In the genomic region with DNA sequence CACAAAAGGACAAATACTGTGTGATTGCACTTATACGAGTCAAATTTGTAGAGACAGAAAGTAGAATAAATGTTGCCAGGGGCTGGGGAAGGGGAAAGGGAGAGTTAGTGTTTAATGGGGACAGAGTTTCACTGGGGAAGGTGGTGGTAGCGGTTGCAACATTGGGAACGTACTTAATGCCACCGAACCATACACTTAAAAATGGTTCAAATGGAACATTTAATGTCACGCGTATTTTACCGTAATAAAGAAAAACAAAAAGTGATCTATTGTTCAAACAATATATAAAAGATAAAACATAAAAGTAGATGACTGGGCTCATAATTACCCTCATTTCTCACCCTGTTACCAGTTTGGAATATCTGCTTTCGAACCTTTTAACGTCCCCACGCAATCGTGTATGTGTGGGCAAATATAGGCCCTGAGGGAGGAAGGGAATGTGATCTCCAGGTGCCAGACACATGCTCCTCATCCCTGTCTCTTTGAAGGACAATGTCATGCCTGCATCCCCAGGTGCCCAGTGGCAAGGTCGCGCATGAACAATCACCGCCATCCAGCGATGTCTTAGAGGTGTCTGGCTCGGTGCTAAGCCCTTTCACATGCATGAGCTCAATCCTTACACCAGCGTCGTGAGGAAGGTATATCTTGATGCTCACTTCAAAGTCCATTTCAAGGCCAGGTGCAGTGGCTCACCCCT, we compare ENCODE assay signal across 22 cellular contexts. TPM values are rescaled to one million over a fixed set of nuclear protein-coding genes. Genes with fewer than 3 reads are reported as not detected.
DNase-seq lines count a peak whose midpoint lies in the region; ATAC-seq and TF ChIP-seq lines count a peak whose summit lies in the region.
"Had no signal": no experiment of that assay in that cellular context is flagged by ENCODE, and none has a peak within 500 bp of the region (broad histone marks: within the 10 kb centered on the region; RNA-seq: fewer than 3 reads in every experiment).

No MANE protein-coding gene starts in this region.

- TF ChIP-seq POLR2A in body of pancreas (IDR thresholded peaks at IDR 0.05) = no peak

- H3K4me1 ChIP-seq in ACC112 (ENCODE audit: control insufficient read depth, insufficient read depth, low read length, unreplicated experiment) (peaks cover 65% of the 10 kb centered on the region), body of pancreas (peaks cover 47% of the 10 kb centered on the region)

- 85 to 92% methylated on average over 18 of the region's 18 CpGs for WGBS in body of pancreas, 2 donors

- no peak overlapping the region for H2AFZ ChIP-seq in ACC112 (ENCODE audit: low read length, unreplicated experiment)

- H3K27me3 ChIP-seq in ACC112 (ENCODE audit: insufficient read depth, low read length) (no peaks in the 10 kb centered on the region), body of pancreas (no peaks in the 10 kb centered on the region)
- H3K27me3 ChIP-seq: upper lobe of left lung had no signal

- H3K27me3 Mint-ChIP-seq in neural crest cell (ENCODE audit: low read depth) = peaks cover 20% of the 10 kb centered on the region
- H3K27me3 Mint-ChIP-seq: activated CD4-positive, alpha-beta T cell treated with anti-CD3 and anti-CD28 coated beads, Interleukin-2, amount 10 ng/mL, durations not matched to agents 7 days and 5 days had no signal

- intact Hi-C loops in body of pancreas (cut with DNase I) = no loop called here

- no peaks in the 10 kb centered on the region for H3K9me3 Mint-ChIP-seq in neural crest cell
- H3K9me3 Mint-ChIP-seq: activated CD4-positive, alpha-beta T cell treated with anti-CD3 and anti-CD28 coated beads, Interleukin-2, amount 10 ng/mL, durations not matched to agents 7 days and 5 days; memory B cell had no signal

- TF ChIP-seq CTCF in GM13976 (IDR thresholded peaks at IDR 0.05; ENCODE audit: borderline replicate concordance, control extremely low read depth, extremely low read depth, insufficient read depth, missing control alignments) (no peak), body of pancreas (IDR thresholded peaks at IDR 0.05) (no peak), neural crest cell (conservative IDR thresholded peaks at IDR 0.05) (no peak)

- DNase-seq in GM13976 (ENCODE audit: low spot score) (peak; percentile 5), body of pancreas (no peak), neural crest cell (ENCODE audit: low read depth, low spot score) (no peak), midbrain (lab: John Stamatoyannopoulos, UW) (no peak), NCI-H2081 treated with DMSO at 0.1 percent for 48 hours (lab: John Stamatoyannopoulos, UW) (no peak)
- DNase-seq: activated CD4-positive, alpha-beta T cell treated with anti-CD3 and anti-CD28 coated beads, Interleukin-2, amount 10 ng/mL, durations not matched to agents 7 days and 5 days; activated naive CD4-positive, alpha-beta T cell; hippocampal formation; kidney; MV-4-11; NCI-H2081; NCI-H524 treated with DMSO at 0.1 percent for 48 hours; stimulated activated CD4-positive, alpha-beta T cell treated with anti-CD3 and anti-CD28 coated beads, Interleukin-1b, Interleukin-23, amount 100 ng/mL, for 48 hours; stimulated activated naive CD8-positive, alpha-beta T cell treated with anti-CD3 and anti-CD28 coated beads, Interleukin-15, Interleukin-2, amounts not matched to agents 100 U/mL and 50 U/mL, for 24 hours had no signal

- H3K27ac ChIP-seq in ACC112 (ENCODE audit: low read depth, low read length) = peak overlapping the region; percentile 99
- peak overlapping the region in 3 of 4 donors; percentile 74 to 80 (median 79) for H3K27ac ChIP-seq in body of pancreas

- in situ Hi-C loops in GM13976 (cut with MboI; ENCODE audit: low sequenced_read_pairs, unreplicated experiment) = no loop called here

- H3K36me3 ChIP-seq in ACC112 (ENCODE audit: insufficient read depth, low read length) = no peaks in the 10 kb centered on the region
- H3K36me3 ChIP-seq in body of pancreas (replicated peaks in 1 of 2; ENCODE audit: insufficient read depth in 1 of 2, low read depth in 2 of 2) = no peaks in the 10 kb centered on the region
- H3K36me3 ChIP-seq: upper lobe of left lung had no signal

- H3K36me3 Mint-ChIP-seq in neural crest cell (ENCODE audit: low read depth) = no peaks in the 10 kb centered on the region
- H3K36me3 Mint-ChIP-seq: memory B cell had no signal

- peak overlapping the region; percentile 3 for H3K27ac Mint-ChIP-seq in neural crest cell (ENCODE audit: unreplicated experiment)
- H3K27ac Mint-ChIP-seq: activated CD4-positive, alpha-beta T cell treated with anti-CD3 and anti-CD28 coated beads, Interleukin-2, amount 10 ng/mL, durations not matched to agents 7 days and 5 days; memory B cell had no signal

- H3K79me2 ChIP-seq in ACC112 (ENCODE audit: control insufficient read depth, insufficient read depth, low read length, unreplicated experiment) = no peaks in the 10 kb centered on the region

- H3K4me1 Mint-ChIP-seq in neural crest cell = peaks cover 46% of the 10 kb centered on the region

- no peak overlapping the region for H3K4me3 Mint-ChIP-seq in neural crest cell
- H3K4me3 Mint-ChIP-seq: activated CD4-positive, alpha-beta T cell treated with anti-CD3 and anti-CD28 coated beads, Interleukin-2, amount 10 ng/mL, durations not matched to agents 7 days and 5 days; memory B cell had no signal

- ATAC-seq in body of pancreas (no peak), HG03571 (IDR thresholded peaks at IDR 0.05; ENCODE audit: unreplicated experiment) (no peak), HG02970 (IDR thresholded peaks at IDR 0.05; ENCODE audit: low FRiP score, unreplicated experiment) (no peak)
- ATAC-seq: right cardiac atrium; stimulated activated naive CD8-positive, alpha-beta T cell treated with anti-CD3 and anti-CD28 coated beads, Interleukin-15, Interleukin-2, amounts not matched to agents 100 U/mL and 50 U/mL, for 24 hours had no signal

- H3K9me3 ChIP-seq in body of pancreas = no peaks in the 10 kb centered on the region
- H3K9me3 ChIP-seq: upper lobe of left lung had no signal

- H3K4me3 ChIP-seq in ACC112 (ENCODE audit: low read depth, low read length) = no peak overlapping the region
- H3K4me3 ChIP-seq in body of pancreas = no peak overlapping the region
- H3K4me3 ChIP-seq: upper lobe of left lung had no signal

RNA-seq across cellular contexts. Expression of a gene that starts 35.3 kb away (rescaled TPM):
- total RNA-seq in body of pancreas = 1 to 10 TPM in 1 of 2 donors, under 1 TPM in 1; 0.52 to 1.3 TPM
- total RNA-seq in neural crest cell = 0.57 and 1.1 TPM in 2 replicates

RNA-seq across cellular contexts. Expression of a gene that starts 55.4 kb away (rescaled TPM):
- total RNA-seq in body of pancreas = not detected
- total RNA-seq in neural crest cell = not detected in 2 replicates
- total RNA-seq: endothelial cell of umbilical vein, H4 had no signal
